ENCODE assay signal across 1 cellular context in genomic region chr11:43643898-43644625, GRCh38.
TF ChIP-seq lines count a peak whose summit lies in the region.

No MANE protein-coding gene starts in this region.

TF ChIP-seq in HEK293, 187 proteins besides CTCF, POLR2A, EP300 and RAD21 (continued from another document):
- TF ChIP-seq PRDM10 (tag by site-specific recombination; IDR thresholded peaks at IDR 0.05): peak; percentile 44; the same call in 1 of the 2 replicates
- no peak for TF ChIP-seq ZNF133 (tag by site-specific recombination; IDR thresholded peaks at IDR 0.05)
- no peak for TF ChIP-seq TSHZ1 (tag by site-specific recombination; IDR thresholded peaks at IDR 0.05; ENCODE audit: borderline replicate concordance)
- TF ChIP-seq KLF1 (tag by site-specific recombination; IDR thresholded peaks at IDR 0.05): no peak
- TF ChIP-seq ZBTB7A (tag by site-specific recombination; IDR thresholded peaks at IDR 0.05; ENCODE audit: low read depth): no peak
- no peak for TF ChIP-seq ZNF580 (tag by site-specific recombination; IDR thresholded peaks at IDR 0.05)
- TF ChIP-seq ZNF629 (tag by site-specific recombination; IDR thresholded peaks at IDR 0.05): no peak
- TF ChIP-seq ZNF785 (tag by site-specific recombination; IDR thresholded peaks at IDR 0.05): no peak
- no peak for TF ChIP-seq OSR2 (tag by site-specific recombination; IDR thresholded peaks at IDR 0.05)
- no peak for TF ChIP-seq ZNF521 (tag by site-specific recombination; IDR thresholded peaks at IDR 0.05)
- TF ChIP-seq ZNF416 (tag by site-specific recombination; IDR thresholded peaks at IDR 0.05): no peak
- TF ChIP-seq HOXC10 (CRISPR knock-in tag; IDR thresholded peaks at IDR 0.05): no peak
- no peak for TF ChIP-seq ZBTB21 (tag by site-specific recombination; IDR thresholded peaks at IDR 0.05)
- TF ChIP-seq ZNF302 (tag by site-specific recombination; IDR thresholded peaks at IDR 0.05; ENCODE audit: low read depth): no peak
- no peak for TF ChIP-seq ZNF404 (tag by site-specific recombination; IDR thresholded peaks at IDR 0.05)
- TF ChIP-seq ZNF777 (tag by site-specific recombination; IDR thresholded peaks at IDR 0.05; ENCODE audit: borderline replicate concordance): no peak
- no peak for TF ChIP-seq GFI1B (tag by site-specific recombination; IDR thresholded peaks at IDR 0.05)
- TF ChIP-seq, protein P1, sequence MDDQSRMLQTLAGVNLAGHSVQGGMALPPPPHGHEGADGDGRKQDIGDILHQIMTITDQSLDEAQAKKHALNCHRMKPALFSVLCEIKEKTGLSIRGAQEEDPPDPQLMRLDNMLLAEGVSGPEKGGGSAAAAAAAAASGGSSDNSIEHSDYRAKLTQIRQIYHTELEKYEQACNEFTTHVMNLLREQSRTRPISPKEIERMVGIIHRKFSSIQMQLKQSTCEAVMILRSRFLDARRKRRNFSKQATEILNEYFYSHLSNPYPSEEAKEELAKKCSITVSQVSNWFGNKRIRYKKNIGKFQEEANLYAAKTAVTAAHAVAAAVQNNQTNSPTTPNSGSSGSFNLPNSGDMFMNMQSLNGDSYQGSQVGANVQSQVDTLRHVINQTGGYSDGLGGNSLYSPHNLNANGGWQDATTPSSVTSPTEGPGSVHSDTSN (CRISPR knock-in tag; IDR thresholded peaks at IDR 0.05): 0 out of 2 replicates have a peak, but pooled peaks have one; percentile 75
- TF ChIP-seq ZNF473 (tag by site-specific recombination; IDR thresholded peaks at IDR 0.05): no peak
- TF ChIP-seq FEZF1 (tag by site-specific recombination; IDR thresholded peaks at IDR 0.05): no peak
- no peak for TF ChIP-seq ZNF529 (tag by site-specific recombination; IDR thresholded peaks at IDR 0.05; ENCODE audit: insufficient replicate concordance)
- TF ChIP-seq, protein P2, sequence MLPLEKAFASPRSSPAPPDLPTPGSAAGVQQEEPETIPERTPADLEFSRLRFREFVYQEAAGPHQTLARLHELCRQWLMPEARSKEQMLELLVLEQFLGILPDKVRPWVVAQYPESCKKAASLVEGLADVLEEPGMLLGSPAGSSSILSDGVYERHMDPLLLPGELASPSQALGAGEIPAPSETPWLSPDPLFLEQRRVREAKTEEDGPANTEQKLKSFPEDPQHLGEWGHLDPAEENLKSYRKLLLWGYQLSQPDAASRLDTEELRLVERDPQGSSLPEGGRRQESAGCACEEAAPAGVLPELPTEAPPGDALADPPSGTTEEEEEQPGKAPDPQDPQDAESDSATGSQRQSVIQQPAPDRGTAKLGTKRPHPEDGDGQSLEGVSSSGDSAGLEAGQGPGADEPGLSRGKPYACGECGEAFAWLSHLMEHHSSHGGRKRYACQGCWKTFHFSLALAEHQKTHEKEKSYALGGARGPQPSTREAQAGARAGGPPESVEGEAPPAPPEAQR (tag by site-specific recombination; IDR thresholded peaks at IDR 0.05): no peak
- TF ChIP-seq ZFP37 (tag by site-specific recombination; IDR thresholded peaks at IDR 0.05): peak; percentile 83; the same call in 1 of the 2 replicates
- TF ChIP-seq ZNF548 (tag by site-specific recombination; IDR thresholded peaks at IDR 0.05): no peak
- TF ChIP-seq ZNF274 (IDR thresholded peaks at IDR 0.05; ENCODE audit: low read length): no peak
- no peak for TF ChIP-seq ZNF274 (tag by site-specific recombination; IDR thresholded peaks at IDR 0.05; ENCODE audit: borderline replicate concordance)
- no peak for TF ChIP-seq ZNF16 (tag by site-specific recombination; IDR thresholded peaks at IDR 0.05; ENCODE audit: low read depth)
- TF ChIP-seq, protein P3, sequence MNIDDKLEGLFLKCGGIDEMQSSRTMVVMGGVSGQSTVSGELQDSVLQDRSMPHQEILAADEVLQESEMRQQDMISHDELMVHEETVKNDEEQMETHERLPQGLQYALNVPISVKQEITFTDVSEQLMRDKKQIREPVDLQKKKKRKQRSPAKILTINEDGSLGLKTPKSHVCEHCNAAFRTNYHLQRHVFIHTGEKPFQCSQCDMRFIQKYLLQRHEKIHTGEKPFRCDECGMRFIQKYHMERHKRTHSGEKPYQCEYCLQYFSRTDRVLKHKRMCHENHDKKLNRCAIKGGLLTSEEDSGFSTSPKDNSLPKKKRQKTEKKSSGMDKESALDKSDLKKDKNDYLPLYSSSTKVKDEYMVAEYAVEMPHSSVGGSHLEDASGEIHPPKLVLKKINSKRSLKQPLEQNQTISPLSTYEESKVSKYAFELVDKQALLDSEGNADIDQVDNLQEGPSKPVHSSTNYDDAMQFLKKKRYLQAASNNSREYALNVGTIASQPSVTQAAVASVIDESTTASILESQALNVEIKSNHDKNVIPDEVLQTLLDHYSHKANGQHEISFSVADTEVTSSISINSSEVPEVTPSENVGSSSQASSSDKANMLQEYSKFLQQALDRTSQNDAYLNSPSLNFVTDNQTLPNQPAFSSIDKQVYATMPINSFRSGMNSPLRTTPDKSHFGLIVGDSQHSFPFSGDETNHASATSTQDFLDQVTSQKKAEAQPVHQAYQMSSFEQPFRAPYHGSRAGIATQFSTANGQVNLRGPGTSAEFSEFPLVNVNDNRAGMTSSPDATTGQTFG (tag by site-specific recombination; IDR thresholded peaks at IDR 0.05; ENCODE audit: borderline replicate concordance): no peak
- no peak for TF ChIP-seq ZNF341 (tag by site-specific recombination; IDR thresholded peaks at IDR 0.05; ENCODE audit: low read depth)
- no peak for TF ChIP-seq ZNF670 (tag by site-specific recombination; IDR thresholded peaks at IDR 0.05; ENCODE audit: low read depth)
- no peak for TF ChIP-seq ZNF214 (tag by site-specific recombination; IDR thresholded peaks at IDR 0.05; ENCODE audit: borderline replicate concordance)
- TF ChIP-seq ZNF391 (tag by site-specific recombination; IDR thresholded peaks at IDR 0.05; ENCODE audit: borderline replicate concordance, low read depth): no peak
- TF ChIP-seq, protein P4, sequence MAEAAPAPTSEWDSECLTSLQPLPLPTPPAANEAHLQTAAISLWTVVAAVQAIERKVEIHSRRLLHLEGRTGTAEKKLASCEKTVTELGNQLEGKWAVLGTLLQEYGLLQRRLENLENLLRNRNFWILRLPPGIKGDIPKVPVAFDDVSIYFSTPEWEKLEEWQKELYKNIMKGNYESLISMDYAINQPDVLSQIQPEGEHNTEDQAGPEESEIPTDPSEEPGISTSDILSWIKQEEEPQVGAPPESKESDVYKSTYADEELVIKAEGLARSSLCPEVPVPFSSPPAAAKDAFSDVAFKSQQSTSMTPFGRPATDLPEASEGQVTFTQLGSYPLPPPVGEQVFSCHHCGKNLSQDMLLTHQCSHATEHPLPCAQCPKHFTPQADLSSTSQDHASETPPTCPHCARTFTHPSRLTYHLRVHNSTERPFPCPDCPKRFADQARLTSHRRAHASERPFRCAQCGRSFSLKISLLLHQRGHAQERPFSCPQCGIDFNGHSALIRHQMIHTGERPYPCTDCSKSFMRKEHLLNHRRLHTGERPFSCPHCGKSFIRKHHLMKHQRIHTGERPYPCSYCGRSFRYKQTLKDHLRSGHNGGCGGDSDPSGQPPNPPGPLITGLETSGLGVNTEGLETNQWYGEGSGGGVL (tag by site-specific recombination; IDR thresholded peaks at IDR 0.05): no peak
- TF ChIP-seq, protein P5, sequence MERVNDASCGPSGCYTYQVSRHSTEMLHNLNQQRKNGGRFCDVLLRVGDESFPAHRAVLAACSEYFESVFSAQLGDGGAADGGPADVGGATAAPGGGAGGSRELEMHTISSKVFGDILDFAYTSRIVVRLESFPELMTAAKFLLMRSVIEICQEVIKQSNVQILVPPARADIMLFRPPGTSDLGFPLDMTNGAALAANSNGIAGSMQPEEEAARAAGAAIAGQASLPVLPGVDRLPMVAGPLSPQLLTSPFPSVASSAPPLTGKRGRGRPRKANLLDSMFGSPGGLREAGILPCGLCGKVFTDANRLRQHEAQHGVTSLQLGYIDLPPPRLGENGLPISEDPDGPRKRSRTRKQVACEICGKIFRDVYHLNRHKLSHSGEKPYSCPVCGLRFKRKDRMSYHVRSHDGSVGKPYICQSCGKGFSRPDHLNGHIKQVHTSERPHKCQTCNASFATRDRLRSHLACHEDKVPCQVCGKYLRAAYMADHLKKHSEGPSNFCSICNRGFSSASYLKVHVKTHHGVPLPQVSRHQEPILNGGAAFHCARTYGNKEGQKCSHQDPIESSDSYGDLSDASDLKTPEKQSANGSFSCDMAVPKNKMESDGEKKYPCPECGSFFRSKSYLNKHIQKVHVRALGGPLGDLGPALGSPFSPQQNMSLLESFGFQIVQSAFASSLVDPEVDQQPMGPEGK (tag by site-specific recombination; IDR thresholded peaks at IDR 0.05): no peak
- TF ChIP-seq SP3 (tag by site-specific recombination; IDR thresholded peaks at IDR 0.05): peak; percentile 56
